Comparison of ENCODE assay signal across 24 cellular contexts in genomic region chr3:75180945-75181298, GRCh38.
A peak's percentile ranks its signal among the peaks of the same experiment; 100 is the strongest.
DNase-seq lines count a peak whose midpoint lies in the region; ATAC-seq and TF ChIP-seq lines count a peak whose summit lies in the region.
"Had no signal": no experiment of that assay in that cellular context is flagged by ENCODE, and none has a peak within 500 bp of the region (broad histone marks: within the 10 kb centered on the region; RNA-seq: fewer than 3 reads in every experiment).

No MANE protein-coding gene starts in this region.

- in situ Hi-C loops in brain microvascular endothelial cell (cut with HindIII; ENCODE audit: low pct_ligation_motif_present, low sequenced_read_pairs) = no loop called here

- no peak overlapping the region for H3K27ac Mint-ChIP-seq in activated T-helper 1 cell treated with anti-CD3 and anti-CD28 coated beads, Interleukin-12 subunit alpha, Interleukin-12 subunit beta, Interleukin-2, Interleukin-4 antibody, amounts not matched to agents 30 ng/mL and 10 ng/mL and 1 ng/mL, durations not matched to agents 14 hours and 24 hours and 36 hours
- H3K27ac Mint-ChIP-seq: CD4-positive, alpha-beta memory T cell; GM23338; IgD-negative memory B cell; T-cell had no signal

- DNase-seq in brain microvascular endothelial cell = peak; percentile 10
- no peak for DNase-seq in thyroid gland
- no peak for DNase-seq in A673 (ENCODE audit: low spot score)
- no peak for DNase-seq in activated T-helper 1 cell treated with anti-CD3 and anti-CD28 coated beads, Interleukin-12 subunit alpha, Interleukin-12 subunit beta, Interleukin-2, Interleukin-4 antibody, amounts not matched to agents 30 ng/mL and 10 ng/mL and 1 ng/mL, durations not matched to agents 14 hours and 24 hours and 36 hours (ENCODE audit: low spot score)
- no peak for DNase-seq in left colon
- DNase-seq: BE2C; CD4-positive, alpha-beta memory T cell; DMS53; Karpas-422; MG63; NCI-H1092; NCI-H146; NCI-H2029 treated with DMSO at 0.1 percent for 48 hours; NCI-H2171; NCI-H446; NCI-H69; SHP77; T-cell had no signal

- ATAC-seq in GM19463 (IDR thresholded peaks at IDR 0.05; ENCODE audit: unreplicated experiment) (peak; percentile 10), HG03442 (IDR thresholded peaks at IDR 0.05; ENCODE audit: unreplicated experiment) (peak; percentile 20), left colon (no peak)
- ATAC-seq: GM23338, T-cell had no signal

- no peaks in the 10 kb centered on the region for H4K20me1 ChIP-seq in BLaER1 treated with 17β-estradiol and CSF1 and Interleukin-3, amounts not matched to agents 10 nM and 100 nM

- H3K27me3 ChIP-seq in BLaER1 treated with 17β-estradiol and CSF1 and Interleukin-3, amounts not matched to agents 10 nM and 100 nM = no peaks in the 10 kb centered on the region
- H3K27me3 ChIP-seq in brain microvascular endothelial cell (replicated peaks) = no peaks in the 10 kb centered on the region
- H3K27me3 ChIP-seq in thyroid gland = no peaks in the 10 kb centered on the region
- no peaks in the 10 kb centered on the region for H3K27me3 ChIP-seq in A673 (replicated peaks; ENCODE audit: insufficient read depth, low read depth, low read length, poor library complexity)
- H3K27me3 ChIP-seq: BE2C, MG63 had no signal

- peaks cover 2% of the 10 kb centered on the region for H3K27me3 Mint-ChIP-seq in activated T-helper 1 cell treated with anti-CD3 and anti-CD28 coated beads, Interleukin-12 subunit alpha, Interleukin-12 subunit beta, Interleukin-2, Interleukin-4 antibody, amounts not matched to agents 30 ng/mL and 10 ng/mL and 1 ng/mL, durations not matched to agents 14 hours and 24 hours and 36 hours (ENCODE audit: insufficient read depth)
- H3K27me3 Mint-ChIP-seq: IgD-negative memory B cell had no signal

- H3K4me3 ChIP-seq in BLaER1 treated with 17β-estradiol and CSF1 and Interleukin-3, amounts not matched to agents 10 nM and 100 nM = 0 out of 20 replicates have a peak overlapping the region, but pooled peaks of 1 of the 10 experiments have one; percentile 2
- no peak overlapping the region for H3K4me3 ChIP-seq in brain microvascular endothelial cell (ENCODE audit: low read depth, low read length)
- H3K4me3 ChIP-seq in thyroid gland (replicated peaks in 1 of 3) = no peak overlapping the region
- H3K4me3 ChIP-seq in A673 (ENCODE audit: low read depth, low read length, poor library complexity, severe bottlenecking) = no peak overlapping the region
- H3K4me3 ChIP-seq: GM23338, MG63, SK-N-MC had no signal

- peaks cover 33 to 50% (median 44%) of the 10 kb centered on the region in 10 experiments for H3K4me1 ChIP-seq in BLaER1 treated with 17β-estradiol and CSF1 and Interleukin-3, amounts not matched to agents 10 nM and 100 nM
- H3K4me1 ChIP-seq in thyroid gland (no peaks in the 10 kb centered on the region), A673 (ENCODE audit: insufficient read depth, low read length, poor library complexity, severe bottlenecking) (no peaks in the 10 kb centered on the region)
- H3K4me1 ChIP-seq: BE2C had no signal

- no peak for TF ChIP-seq POLR2A in thyroid gland (IDR thresholded peaks at IDR 0.05)

- intact Hi-C loops in thyroid gland (cut with DNase I) = no loop called here
- intact Hi-C loops in A673 (cut with micrococcal nuclease; ENCODE audit: unreplicated experiment) = no loop called here
- intact Hi-C loops in activated T-helper 1 cell treated with anti-CD3 and anti-CD28 coated beads, Interleukin-12 subunit alpha, Interleukin-12 subunit beta, Interleukin-2, Interleukin-4 antibody, amounts not matched to agents 30 ng/mL and 10 ng/mL and 1 ng/mL, durations not matched to agents 14 hours and 24 hours and 36 hours (cut with micrococcal nuclease) = no loop called here
- intact Hi-C loops in left colon (cut with DNase I, micrococcal nuclease) = no loop called here

- H3K4me2 ChIP-seq in BLaER1 treated with 17β-estradiol and CSF1 and Interleukin-3, amounts not matched to agents 10 nM and 100 nM = peak overlapping the region; percentile 55 to 85 (median 68)
- H3K4me2 ChIP-seq: GM23338 had no signal

- BruUV-seq in A673 (replicated peaks; lab: Mats Ljungman, UMichigan) = no TSS peak

- H3K4me3 Mint-ChIP-seq in activated T-helper 1 cell treated with anti-CD3 and anti-CD28 coated beads, Interleukin-12 subunit alpha, Interleukin-12 subunit beta, Interleukin-2, Interleukin-4 antibody, amounts not matched to agents 30 ng/mL and 10 ng/mL and 1 ng/mL, durations not matched to agents 14 hours and 24 hours and 36 hours = no peak overlapping the region
- H3K4me3 Mint-ChIP-seq: CD4-positive, alpha-beta memory T cell; GM23338; IgD-negative memory B cell; T-cell had no signal

- POLR2A ChIA-PET in A673 (lab: Charles Lee; ENCODE audit: low non-redundant PET) = no interaction called here

- CTCF ChIA-PET in A673 (lab: Charles Lee) = no interaction called here

- H3K9me3 Mint-ChIP-seq in activated T-helper 1 cell treated with anti-CD3 and anti-CD28 coated beads, Interleukin-12 subunit alpha, Interleukin-12 subunit beta, Interleukin-2, Interleukin-4 antibody, amounts not matched to agents 30 ng/mL and 10 ng/mL and 1 ng/mL, durations not matched to agents 14 hours and 24 hours and 36 hours = no peaks in the 10 kb centered on the region
- H3K9me3 Mint-ChIP-seq: GM23338, IgD-negative memory B cell had no signal

- no peaks in the 10 kb centered on the region for H3K36me3 ChIP-seq in BLaER1 treated with 17β-estradiol and CSF1 and Interleukin-3, amounts not matched to agents 10 nM and 100 nM
- no peaks in the 10 kb centered on the region for H3K36me3 ChIP-seq in brain microvascular endothelial cell (replicated peaks)
- no peaks in the 10 kb centered on the region for H3K36me3 ChIP-seq in thyroid gland
- H3K36me3 ChIP-seq in A673 (ENCODE audit: insufficient read depth, low read length, poor library complexity, severe bottlenecking) = no peaks in the 10 kb centered on the region
- H3K36me3 ChIP-seq: BE2C, MG63 had no signal

- peaks cover 0 to 10% (median 0%) of the 10 kb centered on the region in 11 experiments; a peak in 3 of 22 replicates for H3K9me3 ChIP-seq in BLaER1 treated with 17β-estradiol and CSF1 and Interleukin-3, amounts not matched to agents 10 nM and 100 nM (replicated peaks in 1 of 11)
- H3K9me3 ChIP-seq in thyroid gland = no peaks in the 10 kb centered on the region
- H3K9me3 ChIP-seq in A673 (ENCODE audit: low read depth, low read length, poor library complexity, severe bottlenecking) = no peaks in the 10 kb centered on the region
- H3K9me3 ChIP-seq: BE2C, MG63 had no signal

- TF ChIP-seq CTCF in brain microvascular endothelial cell (IDR thresholded peaks at IDR 0.05; ENCODE audit: low read depth, low read length, missing control alignments) (no peak), thyroid gland (IDR thresholded peaks at IDR 0.05) (no peak), A673 (conservative IDR thresholded peaks at IDR 0.05; ENCODE audit: low read depth, low read length) (no peak)

- H3K9ac ChIP-seq in BLaER1 treated with 17β-estradiol and CSF1 and Interleukin-3, amounts not matched to agents 10 nM and 100 nM = 0 out of 22 replicates have a peak overlapping the region, but pooled peaks of 1 of the 11 experiments have one; percentile 29

- H3K4me1 Mint-ChIP-seq in activated T-helper 1 cell treated with anti-CD3 and anti-CD28 coated beads, Interleukin-12 subunit alpha, Interleukin-12 subunit beta, Interleukin-2, Interleukin-4 antibody, amounts not matched to agents 30 ng/mL and 10 ng/mL and 1 ng/mL, durations not matched to agents 14 hours and 24 hours and 36 hours (ENCODE audit: low read depth) = no peaks in the 10 kb centered on the region
- H3K4me1 Mint-ChIP-seq: CD4-positive, alpha-beta memory T cell; IgD-negative memory B cell; T-cell had no signal

- H3K27ac ChIP-seq in BLaER1 treated with 17β-estradiol and CSF1 and Interleukin-3, amounts not matched to agents 10 nM and 100 nM = peak overlapping the region in 9 of 11 experiments; percentile 5 to 59 (median 46); a peak in 16 of 22 replicates
- H3K27ac ChIP-seq in brain microvascular endothelial cell = no peak overlapping the region
- H3K27ac ChIP-seq in thyroid gland = no peak overlapping the region
- H3K27ac ChIP-seq in A673 (ENCODE audit: low read depth, low read length, poor library complexity, severe bottlenecking) = no peak overlapping the region
- H3K27ac ChIP-seq: SK-N-MC had no signal

- H3K36me3 Mint-ChIP-seq in activated T-helper 1 cell treated with anti-CD3 and anti-CD28 coated beads, Interleukin-12 subunit alpha, Interleukin-12 subunit beta, Interleukin-2, Interleukin-4 antibody, amounts not matched to agents 30 ng/mL and 10 ng/mL and 1 ng/mL, durations not matched to agents 14 hours and 24 hours and 36 hours (ENCODE audit: low read depth) = no peaks in the 10 kb centered on the region
- H3K36me3 Mint-ChIP-seq: CD4-positive, alpha-beta memory T cell; IgD-negative memory B cell; T-cell had no signal

- 93 to 95% methylated on average over 1 of the region's 1 CpG for WGBS in thyroid gland, 2 donors

Comparison
In these comparisons a context has a peak if more than half of its experiments do, and no peak if none do; other contexts are left out.
1. H3K27ac ChIP-seq: peak in BLaER1 treated with 17β-estradiol and CSF1 and Interleukin-3, amounts not matched to agents 10 nM and 100 nM (9 of 11); none in brain microvascular endothelial cell (single experiment), thyroid gland (0 of 3) and A673 (single experiment).